8 cellular contexts compared by ENCODE assay signal in genomic region chr13:30995331-30995730, GRCh38.
"Had no signal": no experiment of that assay in that cellular context is flagged by ENCODE, and none has a peak within 500 bp of the region (broad histone marks: within the 10 kb centered on the region; RNA-seq: fewer than 3 reads in every experiment).

No MANE protein-coding gene starts in this region.

- H3K4me3 ChIP-seq: GM12878 had no signal

- ATAC-seq: GM12878 had no signal

- DNase-seq: GDM1, GF-D8 had no signal

- FAIRE-seq: G401.6, GM12878, GM12891, GM12892, GM18507, GM19239 had no signal
